In the genomic region with DNA sequence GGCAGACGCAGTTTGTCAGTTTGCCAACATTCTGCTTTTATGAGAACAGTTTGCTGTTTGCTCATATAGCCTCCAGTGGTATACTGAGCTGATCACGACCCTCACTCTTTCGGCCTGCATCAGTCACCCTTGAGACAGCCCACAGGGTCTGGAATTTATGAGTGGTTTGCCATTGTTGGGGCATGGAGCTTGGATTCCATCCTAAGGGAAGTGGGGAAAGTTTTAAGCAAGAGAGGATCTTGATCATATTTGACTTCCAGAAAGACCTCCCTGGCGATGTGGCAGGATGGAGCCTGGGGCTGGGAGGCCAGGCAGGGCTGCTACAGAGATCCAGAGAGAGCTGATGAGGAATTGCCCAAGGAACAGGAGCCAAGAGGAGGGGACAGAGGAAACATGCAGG, we compare ENCODE assay signal across 2 cellular contexts.
TF ChIP-seq lines count a peak whose summit lies in the region.

No MANE protein-coding gene starts in this region.

TF ChIP-seq in SK-N-SH, 30 proteins besides CTCF, POLR2A, EP300 and RAD21:
- TF ChIP-seq, protein P1, sequence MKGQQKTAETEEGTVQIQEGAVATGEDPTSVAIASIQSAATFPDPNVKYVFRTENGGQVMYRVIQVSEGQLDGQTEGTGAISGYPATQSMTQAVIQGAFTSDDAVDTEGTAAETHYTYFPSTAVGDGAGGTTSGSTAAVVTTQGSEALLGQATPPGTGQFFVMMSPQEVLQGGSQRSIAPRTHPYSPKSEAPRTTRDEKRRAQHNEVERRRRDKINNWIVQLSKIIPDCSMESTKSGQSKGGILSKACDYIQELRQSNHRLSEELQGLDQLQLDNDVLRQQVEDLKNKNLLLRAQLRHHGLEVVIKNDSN (IDR thresholded peaks at IDR 0.05; ENCODE audit: borderline replicate concordance, low read depth), result no peak
- TF ChIP-seq SMC3 (IDR thresholded peaks at IDR 0.05; ENCODE audit: low read depth, low read length) (no peak), ELF1 (IDR thresholded peaks at IDR 0.05) (no peak), CHD2 (IDR thresholded peaks at IDR 0.05; ENCODE audit: low read length, partially characterized antibody) (no peak), TEAD4 (IDR thresholded peaks at IDR 0.05; ENCODE audit: borderline replicate concordance, insufficient read depth) (no peak), FOXM1 (IDR thresholded peaks at IDR 0.05; ENCODE audit: low read depth) (no peak), TAF1 (IDR thresholded peaks at IDR 0.05; ENCODE audit: borderline replicate concordance, low read depth, low read length) (no peak), TCF12 (IDR thresholded peaks at IDR 0.05) (no peak), JUND (IDR thresholded peaks at IDR 0.05) (no peak), YY1 (IDR thresholded peaks at IDR 0.05; ENCODE audit: low read depth) (no peak)
- TF ChIP-seq, protein P2, sequence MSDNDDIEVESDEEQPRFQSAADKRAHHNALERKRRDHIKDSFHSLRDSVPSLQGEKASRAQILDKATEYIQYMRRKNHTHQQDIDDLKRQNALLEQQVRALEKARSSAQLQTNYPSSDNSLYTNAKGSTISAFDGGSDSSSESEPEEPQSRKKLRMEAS (IDR thresholded peaks at IDR 0.05; ENCODE audit: low read depth), result no peak
- TF ChIP-seq, protein P3, sequence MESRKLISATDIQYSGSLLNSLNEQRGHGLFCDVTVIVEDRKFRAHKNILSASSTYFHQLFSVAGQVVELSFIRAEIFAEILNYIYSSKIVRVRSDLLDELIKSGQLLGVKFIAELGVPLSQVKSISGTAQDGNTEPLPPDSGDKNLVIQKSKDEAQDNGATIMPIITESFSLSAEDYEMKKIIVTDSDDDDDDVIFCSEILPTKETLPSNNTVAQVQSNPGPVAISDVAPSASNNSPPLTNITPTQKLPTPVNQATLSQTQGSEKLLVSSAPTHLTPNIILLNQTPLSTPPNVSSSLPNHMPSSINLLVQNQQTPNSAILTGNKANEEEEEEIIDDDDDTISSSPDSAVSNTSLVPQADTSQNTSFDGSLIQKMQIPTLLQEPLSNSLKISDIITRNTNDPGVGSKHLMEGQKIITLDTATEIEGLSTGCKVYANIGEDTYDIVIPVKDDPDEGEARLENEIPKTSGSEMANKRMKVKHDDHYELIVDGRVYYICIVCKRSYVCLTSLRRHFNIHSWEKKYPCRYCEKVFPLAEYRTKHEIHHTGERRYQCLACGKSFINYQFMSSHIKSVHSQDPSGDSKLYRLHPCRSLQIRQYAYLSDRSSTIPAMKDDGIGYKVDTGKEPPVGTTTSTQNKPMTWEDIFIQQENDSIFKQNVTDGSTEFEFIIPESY (IDR thresholded peaks at IDR 0.05; ENCODE audit: borderline replicate concordance, low read depth), result no peak

TF ChIP-seq in SK-N-SH treated with all-trans-retinoic acid at 6 μM for 48 hours, 23 proteins besides CTCF, POLR2A, EP300 and RAD21:
- TF ChIP-seq PPARA (CRISPR knock-in tag; IDR thresholded peaks at IDR 0.05; ENCODE audit: borderline replicate concordance), result no peak
- TF ChIP-seq ESRRG (CRISPR knock-in tag; IDR thresholded peaks at IDR 0.05), result no peak
- no peak for TF ChIP-seq ZNF8 (CRISPR knock-in tag; IDR thresholded peaks at IDR 0.05)
- TF ChIP-seq, protein P4, sequence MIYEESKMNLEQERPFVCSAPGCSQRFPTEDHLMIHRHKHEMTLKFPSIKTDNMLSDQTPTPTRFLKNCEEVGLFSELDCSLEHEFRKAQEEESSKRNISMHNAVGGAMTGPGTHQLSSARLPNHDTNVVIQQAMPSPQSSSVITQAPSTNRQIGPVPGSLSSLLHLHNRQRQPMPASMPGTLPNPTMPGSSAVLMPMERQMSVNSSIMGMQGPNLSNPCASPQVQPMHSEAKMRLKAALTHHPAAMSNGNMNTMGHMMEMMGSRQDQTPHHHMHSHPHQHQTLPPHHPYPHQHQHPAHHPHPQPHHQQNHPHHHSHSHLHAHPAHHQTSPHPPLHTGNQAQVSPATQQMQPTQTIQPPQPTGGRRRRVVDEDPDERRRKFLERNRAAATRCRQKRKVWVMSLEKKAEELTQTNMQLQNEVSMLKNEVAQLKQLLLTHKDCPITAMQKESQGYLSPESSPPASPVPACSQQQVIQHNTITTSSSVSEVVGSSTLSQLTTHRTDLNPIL (CRISPR knock-in tag; IDR thresholded peaks at IDR 0.05; ENCODE audit: low read depth), result no peak
- TF ChIP-seq, protein P5, sequence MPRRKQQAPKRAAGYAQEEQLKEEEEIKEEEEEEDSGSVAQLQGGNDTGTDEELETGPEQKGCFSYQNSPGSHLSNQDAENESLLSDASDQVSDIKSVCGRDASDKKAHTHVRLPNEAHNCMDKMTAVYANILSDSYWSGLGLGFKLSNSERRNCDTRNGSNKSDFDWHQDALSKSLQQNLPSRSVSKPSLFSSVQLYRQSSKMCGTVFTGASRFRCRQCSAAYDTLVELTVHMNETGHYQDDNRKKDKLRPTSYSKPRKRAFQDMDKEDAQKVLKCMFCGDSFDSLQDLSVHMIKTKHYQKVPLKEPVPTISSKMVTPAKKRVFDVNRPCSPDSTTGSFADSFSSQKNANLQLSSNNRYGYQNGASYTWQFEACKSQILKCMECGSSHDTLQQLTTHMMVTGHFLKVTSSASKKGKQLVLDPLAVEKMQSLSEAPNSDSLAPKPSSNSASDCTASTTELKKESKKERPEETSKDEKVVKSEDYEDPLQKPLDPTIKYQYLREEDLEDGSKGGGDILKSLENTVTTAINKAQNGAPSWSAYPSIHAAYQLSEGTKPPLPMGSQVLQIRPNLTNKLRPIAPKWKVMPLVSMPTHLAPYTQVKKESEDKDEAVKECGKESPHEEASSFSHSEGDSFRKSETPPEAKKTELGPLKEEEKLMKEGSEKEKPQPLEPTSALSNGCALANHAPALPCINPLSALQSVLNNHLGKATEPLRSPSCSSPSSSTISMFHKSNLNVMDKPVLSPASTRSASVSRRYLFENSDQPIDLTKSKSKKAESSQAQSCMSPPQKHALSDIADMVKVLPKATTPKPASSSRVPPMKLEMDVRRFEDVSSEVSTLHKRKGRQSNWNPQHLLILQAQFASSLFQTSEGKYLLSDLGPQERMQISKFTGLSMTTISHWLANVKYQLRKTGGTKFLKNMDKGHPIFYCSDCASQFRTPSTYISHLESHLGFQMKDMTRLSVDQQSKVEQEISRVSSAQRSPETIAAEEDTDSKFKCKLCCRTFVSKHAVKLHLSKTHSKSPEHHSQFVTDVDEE (CRISPR knock-in tag; IDR thresholded peaks at IDR 0.05), result no peak
- TF ChIP-seq RARB (CRISPR knock-in tag; IDR thresholded peaks at IDR 0.05), result no peak
- no peak for TF ChIP-seq ZFP3 (CRISPR knock-in tag; IDR thresholded peaks at IDR 0.05)
- TF ChIP-seq, protein P6, sequence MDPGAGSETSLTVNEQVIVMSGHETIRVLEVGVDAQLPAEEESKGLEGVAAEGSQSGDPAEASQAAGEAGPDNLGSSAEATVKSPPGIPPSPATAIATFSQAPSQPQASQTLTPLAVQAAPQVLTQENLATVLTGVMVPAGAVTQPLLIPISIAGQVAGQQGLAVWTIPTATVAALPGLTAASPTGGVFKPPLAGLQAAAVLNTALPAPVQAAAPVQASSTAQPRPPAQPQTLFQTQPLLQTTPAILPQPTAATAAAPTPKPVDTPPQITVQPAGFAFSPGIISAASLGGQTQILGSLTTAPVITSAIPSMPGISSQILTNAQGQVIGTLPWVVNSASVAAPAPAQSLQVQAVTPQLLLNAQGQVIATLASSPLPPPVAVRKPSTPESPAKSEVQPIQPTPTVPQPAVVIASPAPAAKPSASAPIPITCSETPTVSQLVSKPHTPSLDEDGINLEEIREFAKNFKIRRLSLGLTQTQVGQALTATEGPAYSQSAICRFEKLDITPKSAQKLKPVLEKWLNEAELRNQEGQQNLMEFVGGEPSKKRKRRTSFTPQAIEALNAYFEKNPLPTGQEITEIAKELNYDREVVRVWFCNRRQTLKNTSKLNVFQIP (CRISPR knock-in tag; IDR thresholded peaks at IDR 0.05; ENCODE audit: borderline replicate concordance, low read depth), result no peak
- TF ChIP-seq, protein P7, sequence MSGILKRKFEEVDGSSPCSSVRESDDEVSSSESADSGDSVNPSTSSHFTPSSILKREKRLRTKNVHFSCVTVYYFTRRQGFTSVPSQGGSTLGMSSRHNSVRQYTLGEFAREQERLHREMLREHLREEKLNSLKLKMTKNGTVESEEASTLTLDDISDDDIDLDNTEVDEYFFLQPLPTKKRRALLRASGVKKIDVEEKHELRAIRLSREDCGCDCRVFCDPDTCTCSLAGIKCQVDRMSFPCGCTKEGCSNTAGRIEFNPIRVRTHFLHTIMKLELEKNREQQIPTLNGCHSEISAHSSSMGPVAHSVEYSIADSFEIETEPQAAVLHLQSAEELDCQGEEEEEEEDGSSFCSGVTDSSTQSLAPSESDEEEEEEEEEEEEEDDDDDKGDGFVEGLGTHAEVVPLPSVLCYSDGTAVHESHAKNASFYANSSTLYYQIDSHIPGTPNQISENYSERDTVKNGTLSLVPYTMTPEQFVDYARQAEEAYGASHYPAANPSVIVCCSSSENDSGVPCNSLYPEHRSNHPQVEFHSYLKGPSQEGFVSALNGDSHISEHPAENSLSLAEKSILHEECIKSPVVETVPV (CRISPR knock-in tag; IDR thresholded peaks at IDR 0.05), result no peak
- no peak for TF ChIP-seq ARNTL (CRISPR knock-in tag; IDR thresholded peaks at IDR 0.05; ENCODE audit: borderline replicate concordance, low read depth)
- TF ChIP-seq, protein P8, sequence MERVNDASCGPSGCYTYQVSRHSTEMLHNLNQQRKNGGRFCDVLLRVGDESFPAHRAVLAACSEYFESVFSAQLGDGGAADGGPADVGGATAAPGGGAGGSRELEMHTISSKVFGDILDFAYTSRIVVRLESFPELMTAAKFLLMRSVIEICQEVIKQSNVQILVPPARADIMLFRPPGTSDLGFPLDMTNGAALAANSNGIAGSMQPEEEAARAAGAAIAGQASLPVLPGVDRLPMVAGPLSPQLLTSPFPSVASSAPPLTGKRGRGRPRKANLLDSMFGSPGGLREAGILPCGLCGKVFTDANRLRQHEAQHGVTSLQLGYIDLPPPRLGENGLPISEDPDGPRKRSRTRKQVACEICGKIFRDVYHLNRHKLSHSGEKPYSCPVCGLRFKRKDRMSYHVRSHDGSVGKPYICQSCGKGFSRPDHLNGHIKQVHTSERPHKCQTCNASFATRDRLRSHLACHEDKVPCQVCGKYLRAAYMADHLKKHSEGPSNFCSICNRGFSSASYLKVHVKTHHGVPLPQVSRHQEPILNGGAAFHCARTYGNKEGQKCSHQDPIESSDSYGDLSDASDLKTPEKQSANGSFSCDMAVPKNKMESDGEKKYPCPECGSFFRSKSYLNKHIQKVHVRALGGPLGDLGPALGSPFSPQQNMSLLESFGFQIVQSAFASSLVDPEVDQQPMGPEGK (CRISPR knock-in tag; IDR thresholded peaks at IDR 0.05; ENCODE audit: borderline replicate concordance), result no peak
- no peak for TF ChIP-seq ZFP30 (CRISPR knock-in tag; IDR thresholded peaks at IDR 0.05)
- no peak for TF ChIP-seq ZNF70 (CRISPR knock-in tag; IDR thresholded peaks at IDR 0.05)
- TF ChIP-seq BACH2 (CRISPR knock-in tag; IDR thresholded peaks at IDR 0.05; ENCODE audit: borderline replicate concordance), result no peak
- no peak for TF ChIP-seq OSR1 (CRISPR knock-in tag; IDR thresholded peaks at IDR 0.05)
- TF ChIP-seq TOX (CRISPR knock-in tag; IDR thresholded peaks at IDR 0.05; ENCODE audit: borderline replicate concordance), result no peak
- no peak for TF ChIP-seq ZC3H10 (CRISPR knock-in tag; IDR thresholded peaks at IDR 0.05)
